In genomic region chr1:38835230-38835827, GRCh38 we compare ENCODE assay signal across 9 cellular contexts. TPM values are rescaled to one million over a fixed set of nuclear protein-coding genes. Genes with fewer than 3 reads are reported as not detected.
DNase-seq lines count a peak whose midpoint lies in the region; ATAC-seq lines count a peak whose summit lies in the region.
"Had no signal": no experiment of that assay in that cellular context is flagged by ENCODE, and none has a peak within 500 bp of the region (broad histone marks: within the 10 kb centered on the region; RNA-seq: fewer than 3 reads in every experiment).

No MANE protein-coding gene starts in this region.

- ATAC-seq in GM21717 (IDR thresholded peaks at IDR 0.05; ENCODE audit: unreplicated experiment) (peak; percentile 56), left colon (peak; percentile 93), HG03521 (IDR thresholded peaks at IDR 0.05; ENCODE audit: unreplicated experiment) (no peak)
- peak; percentile 86 for ATAC-seq in stimulated activated naive CD8-positive, alpha-beta T cell treated with anti-CD3 and anti-CD28 coated beads, Interleukin-15, amount 100 ng/mL, for 72 hours

- peak; percentile 66 for DNase-seq in COLO668 (lab: John Stamatoyannopoulos, UW; ENCODE audit: unreplicated experiment)
- peak; percentile 72 for DNase-seq in NCI-H1694 (lab: John Stamatoyannopoulos, UW)
- DNase-seq in SKM-1 treated with dmso at 0.1 percent for 144 hours (lab: John Stamatoyannopoulos, UW; ENCODE audit: unreplicated experiment), result peak; percentile 77
- peak; percentile 65 for DNase-seq in cerebellum (ENCODE audit: low spot score)
- peak in 1 of 2 donors; percentile 15 for DNase-seq in left colon
- DNase-seq in stimulated activated naive CD8-positive, alpha-beta T cell treated with anti-CD3 and anti-CD28 coated beads, Interleukin-15, amount 100 ng/mL, for 72 hours, result peak; percentile 40 to 58

- H3K27ac Mint-ChIP-seq in stimulated activated naive CD8-positive, alpha-beta T cell treated with anti-CD3 and anti-CD28 coated beads, Interleukin-15, amount 100 ng/mL, for 72 hours, result no peak overlapping the region

- intact Hi-C loops in left colon (cut with DNase I, micrococcal nuclease), result no loop called here

- no peaks in the 10 kb centered on the region for H3K9me3 Mint-ChIP-seq in stimulated activated naive CD8-positive, alpha-beta T cell treated with anti-CD3 and anti-CD28 coated beads, Interleukin-15, amount 100 ng/mL, for 72 hours

- no peak overlapping the region for H3K4me3 Mint-ChIP-seq in stimulated activated naive CD8-positive, alpha-beta T cell treated with anti-CD3 and anti-CD28 coated beads, Interleukin-15, amount 100 ng/mL, for 72 hours

- H3K4me1 Mint-ChIP-seq in stimulated activated naive CD8-positive, alpha-beta T cell treated with anti-CD3 and anti-CD28 coated beads, Interleukin-15, amount 100 ng/mL, for 72 hours, result no peaks in the 10 kb centered on the region

- H3K27me3 Mint-ChIP-seq in stimulated activated naive CD8-positive, alpha-beta T cell treated with anti-CD3 and anti-CD28 coated beads, Interleukin-15, amount 100 ng/mL, for 72 hours, result peaks cover 30% of the 10 kb centered on the region

RNA-seq across cellular contexts. Expression of gene RRAGC, which starts 24.2 kb away (rescaled TPM):
- total RNA-seq in cerebellum (16.2 TPM), left colon (10 to 100 TPM; 30.7 to 37.9 TPM)

RNA-seq across cellular contexts. Expression of gene MYCBP, which starts 37.8 kb away (rescaled TPM):
- total RNA-seq in cerebellum (3.4 TPM), left colon (10 to 100 TPM; 32.7 to 39.3 TPM)

RNA-seq across cellular contexts. Expression of gene GJA9, which starts 46.1 kb away (rescaled TPM):
- not detected for total RNA-seq in cerebellum
- total RNA-seq in left colon, result 1 to 10 TPM; 1.2 to 1.4 TPM
- total RNA-seq: T-helper 1 cell treated with Interleukin-12 subunit alpha and Interleukin-12 subunit beta and Interleukin-4 antibody, amounts not matched to agents 30 ng/mL and 1 ng/mL, for 36 hours had no signal
